25 cellular contexts compared by ENCODE assay signal in the genomic region with DNA sequence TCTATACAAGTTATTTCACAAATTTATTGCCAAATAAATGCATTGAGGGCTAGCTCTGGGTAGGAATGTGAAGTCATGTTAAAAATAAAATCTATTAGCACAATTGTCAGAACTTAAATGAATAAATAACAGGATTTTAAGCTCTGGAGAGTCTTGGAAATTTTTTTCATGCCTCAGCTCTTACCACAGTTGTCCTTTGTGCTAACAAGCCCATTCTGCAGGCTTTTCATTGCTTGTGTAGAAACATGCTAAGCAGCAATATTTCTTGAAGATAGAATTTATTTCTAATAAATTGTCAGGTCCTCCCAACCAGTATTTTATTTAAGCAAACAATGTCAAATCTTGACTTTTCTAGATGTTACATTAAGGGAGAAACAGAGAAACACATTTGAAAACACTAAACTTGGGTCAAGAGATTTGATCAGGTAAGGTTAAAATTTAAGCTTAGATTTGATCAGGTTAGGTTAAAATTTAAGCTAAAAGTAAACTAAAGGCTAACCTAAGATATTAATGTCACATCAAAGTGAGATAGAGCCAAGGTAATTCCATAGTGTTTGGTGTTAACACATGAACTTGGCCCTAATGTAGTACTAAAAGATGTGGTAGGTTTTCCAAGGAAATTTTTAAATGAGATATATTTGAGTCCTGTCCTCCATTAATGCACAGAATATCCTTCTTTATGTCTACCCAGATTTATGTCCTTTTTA.
A peak's percentile ranks its signal among the peaks of the same experiment; 100 is the strongest.
DNase-seq lines count a peak whose midpoint lies in the region; ATAC-seq, FAIRE-seq and TF ChIP-seq lines count a peak whose summit lies in the region.
"Had no signal": no experiment of that assay in that cellular context is flagged by ENCODE, and none has a peak within 500 bp of the region (broad histone marks: within the 10 kb centered on the region; RNA-seq: fewer than 3 reads in every experiment).

No MANE protein-coding gene starts in this region.

- H3K4me1 ChIP-seq in right lobe of liver (peaks cover 0 to 13% (median 3%) of the 10 kb centered on the region in 4 donors), gastroesophageal sphincter (no peaks in the 10 kb centered on the region)
- H3K4me1 ChIP-seq: A549; BE2C; BLaER1 treated with 17β-estradiol and CSF1 and Interleukin-3, amounts not matched to agents 10 nM and 100 nM had no signal

- DNase-seq in DMS53 (lab: John Stamatoyannopoulos, UW), result peak; percentile 1
- no peak for DNase-seq in DMS53 treated with DMSO at 0.1 percent for 48 hours (lab: John Stamatoyannopoulos, UW; ENCODE audit: unreplicated experiment)
- DNase-seq in right lobe of liver, result no peak
- DNase-seq in NCI-H1436 treated with DMSO at 0.1 percent for 48 hours (lab: John Stamatoyannopoulos, UW), result no peak
- DNase-seq: 8988T; ACHN; AML-193; BE2C; CD4-positive, alpha-beta T cell; CD8-positive, alpha-beta memory T cell; DMS 273 treated with DMSO at 0.1 percent for 48 hours; EL; GDM1; GM23248; H7 had no signal

- H3K4me3 ChIP-seq in right lobe of liver (no peak overlapping the region), gastroesophageal sphincter (no peak overlapping the region)
- H3K4me3 ChIP-seq: A549; BLaER1 treated with 17β-estradiol and CSF1 and Interleukin-3, amounts not matched to agents 10 nM and 100 nM; GM12878; GM23248 had no signal

- FAIRE-seq in colon (lab: Jason Lieb, UNC), result peak; percentile 82
- FAIRE-seq: D721Med, GM12878, GM19239, H1 had no signal

- H3K27me3 ChIP-seq in right lobe of liver, result no peaks in the 10 kb centered on the region
- no peaks in the 10 kb centered on the region for H3K27me3 ChIP-seq in gastroesophageal sphincter
- H3K27me3 ChIP-seq: BE2C had no signal

- TF ChIP-seq POLR2A in right lobe of liver (IDR thresholded peaks at IDR 0.05) (no peak), gastroesophageal sphincter (IDR thresholded peaks at IDR 0.05) (no peak)

- intact Hi-C loops in right lobe of liver (cut with DNase I), result no loop called here

- H3K36me3 ChIP-seq in right lobe of liver (no peaks in the 10 kb centered on the region), gastroesophageal sphincter (no peaks in the 10 kb centered on the region)
- H3K36me3 ChIP-seq: BE2C; BLaER1 treated with 17β-estradiol and CSF1 and Interleukin-3, amounts not matched to agents 10 nM and 100 nM had no signal

- H3K27ac ChIP-seq in right lobe of liver (peak overlapping the region in 2 of 3 donors; percentile 27 to 51), gastroesophageal sphincter (no peak overlapping the region)
- H3K27ac ChIP-seq: A549; BLaER1 treated with 17β-estradiol and CSF1 and Interleukin-3, amounts not matched to agents 10 nM and 100 nM; GM23248 had no signal

- TF ChIP-seq CTCF in right lobe of liver (IDR thresholded peaks at IDR 0.05) (no peak), gastroesophageal sphincter (IDR thresholded peaks at IDR 0.05) (no peak)

- TF ChIP-seq EP300 in gastroesophageal sphincter (IDR thresholded peaks at IDR 0.05), result no peak

- peak; percentile 70 to 88 (median 80) for ATAC-seq in right lobe of liver
- ATAC-seq in HG02798 (IDR thresholded peaks at IDR 0.05; ENCODE audit: poor library complexity, unreplicated experiment), result no peak
- ATAC-seq in gastroesophageal sphincter, result no peak
- ATAC-seq: A549, GM12878, HCT116 had no signal

- H3K9me3 ChIP-seq in right lobe of liver (no peaks in the 10 kb centered on the region), gastroesophageal sphincter (no peaks in the 10 kb centered on the region)
- H3K9me3 ChIP-seq: A549, BE2C had no signal

Comparison
In these comparisons a context has a peak if more than half of its experiments do, and no peak if none do; other contexts are left out.
1. ATAC-seq: peak in right lobe of liver (4 of 4); none in HG02798 (single experiment) and gastroesophageal sphincter (single experiment).
2. H3K27ac ChIP-seq: peak in right lobe of liver (2 of 3); none in gastroesophageal sphincter (0 of 4).